Comparison of ENCODE assay signal across 2 cellular contexts in genomic region chr4:21184788-21185187, GRCh38.
TF ChIP-seq lines count a peak whose summit lies in the region.

No MANE protein-coding gene starts in this region.

TF ChIP-seq in GM23338, 12 proteins besides CTCF, POLR2A, EP300 and RAD21 (continued from another document):
- TF ChIP-seq STAT1 (IDR thresholded peaks at IDR 0.05; ENCODE audit: unreplicated experiment) (no peak), EZH2phosphoT487 (IDR thresholded peaks at IDR 0.05; ENCODE audit: unreplicated experiment) (no peak), POLR2AphosphoS5 (IDR thresholded peaks at IDR 0.05; ENCODE audit: low read depth) (no peak), JUNB (IDR thresholded peaks at IDR 0.05; ENCODE audit: unreplicated experiment) (no peak), ZNF331 (CRISPR knock-in tag; IDR thresholded peaks at IDR 0.05; ENCODE audit: low read depth) (no peak), CREB1 (CRISPR knock-in tag; IDR thresholded peaks at IDR 0.05; ENCODE audit: low read depth) (no peak), NANOG (IDR thresholded peaks at IDR 0.05; ENCODE audit: borderline replicate concordance) (no peak)
- TF ChIP-seq, protein P1, sequence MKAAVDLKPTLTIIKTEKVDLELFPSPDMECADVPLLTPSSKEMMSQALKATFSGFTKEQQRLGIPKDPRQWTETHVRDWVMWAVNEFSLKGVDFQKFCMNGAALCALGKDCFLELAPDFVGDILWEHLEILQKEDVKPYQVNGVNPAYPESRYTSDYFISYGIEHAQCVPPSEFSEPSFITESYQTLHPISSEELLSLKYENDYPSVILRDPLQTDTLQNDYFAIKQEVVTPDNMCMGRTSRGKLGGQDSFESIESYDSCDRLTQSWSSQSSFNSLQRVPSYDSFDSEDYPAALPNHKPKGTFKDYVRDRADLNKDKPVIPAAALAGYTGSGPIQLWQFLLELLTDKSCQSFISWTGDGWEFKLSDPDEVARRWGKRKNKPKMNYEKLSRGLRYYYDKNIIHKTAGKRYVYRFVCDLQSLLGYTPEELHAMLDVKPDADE (IDR thresholded peaks at IDR 0.05), result no peak
- TF ChIP-seq, protein P2, sequence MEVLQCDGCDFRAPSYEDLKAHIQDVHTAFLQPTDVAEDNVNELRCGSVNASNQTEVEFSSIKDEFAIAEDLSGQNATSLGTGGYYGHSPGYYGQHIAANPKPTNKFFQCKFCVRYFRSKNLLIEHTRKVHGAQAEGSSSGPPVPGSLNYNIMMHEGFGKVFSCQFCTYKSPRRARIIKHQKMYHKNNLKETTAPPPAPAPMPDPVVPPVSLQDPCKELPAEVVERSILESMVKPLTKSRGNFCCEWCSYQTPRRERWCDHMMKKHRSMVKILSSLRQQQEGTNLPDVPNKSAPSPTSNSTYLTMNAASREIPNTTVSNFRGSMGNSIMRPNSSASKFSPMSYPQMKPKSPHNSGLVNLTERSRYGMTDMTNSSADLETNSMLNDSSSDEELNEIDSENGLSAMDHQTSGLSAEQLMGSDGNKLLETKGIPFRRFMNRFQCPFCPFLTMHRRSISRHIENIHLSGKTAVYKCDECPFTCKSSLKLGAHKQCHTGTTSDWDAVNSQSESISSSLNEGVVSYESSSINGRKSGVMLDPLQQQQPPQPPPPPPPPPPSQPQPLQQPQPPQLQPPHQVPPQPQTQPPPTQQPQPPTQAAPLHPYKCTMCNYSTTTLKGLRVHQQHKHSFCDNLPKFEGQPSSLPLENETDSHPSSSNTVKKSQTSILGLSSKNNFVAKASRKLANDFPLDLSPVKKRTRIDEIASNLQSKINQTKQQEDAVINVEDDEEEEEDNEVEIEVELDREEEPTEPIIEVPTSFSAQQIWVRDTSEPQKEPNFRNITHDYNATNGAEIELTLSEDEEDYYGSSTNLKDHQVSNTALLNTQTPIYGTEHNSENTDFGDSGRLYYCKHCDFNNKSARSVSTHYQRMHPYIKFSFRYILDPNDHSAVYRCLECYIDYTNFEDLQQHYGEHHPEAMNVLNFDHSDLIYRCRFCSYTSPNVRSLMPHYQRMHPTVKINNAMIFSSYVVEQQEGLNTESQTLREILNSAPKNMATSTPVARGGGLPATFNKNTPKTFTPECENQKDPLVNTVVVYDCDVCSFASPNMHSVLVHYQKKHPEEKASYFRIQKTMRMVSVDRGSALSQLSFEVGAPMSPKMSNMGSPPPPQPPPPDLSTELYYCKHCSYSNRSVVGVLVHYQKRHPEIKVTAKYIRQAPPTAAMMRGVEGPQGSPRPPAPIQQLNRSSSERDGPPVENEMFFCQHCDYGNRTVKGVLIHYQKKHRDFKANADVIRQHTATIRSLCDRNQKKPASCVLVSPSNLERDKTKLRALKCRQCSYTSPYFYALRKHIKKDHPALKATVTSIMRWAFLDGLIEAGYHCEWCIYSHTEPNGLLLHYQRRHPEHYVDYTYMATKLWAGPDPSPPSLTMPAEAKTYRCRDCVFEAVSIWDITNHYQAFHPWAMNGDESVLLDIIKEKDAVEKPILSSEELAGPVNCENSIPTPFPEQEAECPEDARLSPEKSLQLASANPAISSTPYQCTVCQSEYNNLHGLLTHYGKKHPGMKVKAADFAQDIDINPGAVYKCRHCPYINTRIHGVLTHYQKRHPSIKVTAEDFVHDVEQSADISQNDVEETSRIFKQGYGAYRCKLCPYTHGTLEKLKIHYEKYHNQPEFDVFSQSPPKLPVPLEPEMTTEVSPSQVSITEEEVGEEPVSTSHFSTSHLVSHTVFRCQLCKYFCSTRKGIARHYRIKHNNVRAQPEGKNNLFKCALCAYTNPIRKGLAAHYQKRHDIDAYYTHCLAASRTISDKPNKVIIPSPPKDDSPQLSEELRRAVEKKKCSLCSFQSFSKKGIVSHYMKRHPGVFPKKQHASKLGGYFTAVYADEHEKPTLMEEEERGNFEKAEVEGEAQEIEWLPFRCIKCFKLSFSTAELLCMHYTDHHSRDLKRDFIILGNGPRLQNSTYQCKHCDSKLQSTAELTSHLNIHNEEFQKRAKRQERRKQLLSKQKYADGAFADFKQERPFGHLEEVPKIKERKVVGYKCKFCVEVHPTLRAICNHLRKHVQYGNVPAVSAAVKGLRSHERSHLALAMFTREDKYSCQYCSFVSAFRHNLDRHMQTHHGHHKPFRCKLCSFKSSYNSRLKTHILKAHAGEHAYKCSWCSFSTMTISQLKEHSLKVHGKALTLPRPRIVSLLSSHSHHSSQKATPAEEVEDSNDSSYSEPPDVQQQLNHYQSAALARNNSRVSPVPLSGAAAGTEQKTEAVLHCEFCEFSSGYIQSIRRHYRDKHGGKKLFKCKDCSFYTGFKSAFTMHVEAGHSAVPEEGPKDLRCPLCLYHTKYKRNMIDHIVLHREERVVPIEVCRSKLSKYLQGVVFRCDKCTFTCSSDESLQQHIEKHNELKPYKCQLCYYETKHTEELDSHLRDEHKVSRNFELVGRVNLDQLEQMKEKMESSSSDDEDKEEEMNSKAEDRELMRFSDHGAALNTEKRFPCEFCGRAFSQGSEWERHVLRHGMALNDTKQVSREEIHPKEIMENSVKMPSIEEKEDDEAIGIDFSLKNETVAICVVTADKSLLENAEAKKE (CRISPR knock-in tag; IDR thresholded peaks at IDR 0.05), result no peak
TF ChIP-seq in GM23338: peak in this region for 0.

TF ChIP-seq in liver, 16 proteins besides CTCF, POLR2A, EP300 and RAD21 (continued from another document):
- TF ChIP-seq REST (IDR thresholded peaks at IDR 0.05) (no peak), GABPA (IDR thresholded peaks at IDR 0.05 in 1 of 2, conservative IDR thresholded peaks at IDR 0.05 in 1 of 2) (no peak), NR2F2 (IDR thresholded peaks at IDR 0.05) (no peak), YY1 (IDR thresholded peaks at IDR 0.05) (no peak), RXRA (IDR thresholded peaks at IDR 0.05) (no peak), TAF1 (conservative IDR thresholded peaks at IDR 0.05) (no peak), HNF4G (IDR thresholded peaks at IDR 0.05) (no peak), FOXA1 (IDR thresholded peaks at IDR 0.05) (no peak), MAX (IDR thresholded peaks at IDR 0.05) (no peak), JUND (IDR thresholded peaks at IDR 0.05) (no peak)
- TF ChIP-seq, protein P3, sequence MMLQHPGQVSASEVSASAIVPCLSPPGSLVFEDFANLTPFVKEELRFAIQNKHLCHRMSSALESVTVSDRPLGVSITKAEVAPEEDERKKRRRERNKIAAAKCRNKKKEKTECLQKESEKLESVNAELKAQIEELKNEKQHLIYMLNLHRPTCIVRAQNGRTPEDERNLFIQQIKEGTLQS (IDR thresholded peaks at IDR 0.05), result no peak
